33 cellular contexts compared by ENCODE assay signal in genomic region chr10:68275600-68276126, GRCh38. TPM values are rescaled to one million over a fixed set of nuclear protein-coding genes. Genes with fewer than 3 reads are reported as not detected.
"Had no signal": no experiment of that assay in that cellular context is flagged by ENCODE, and none has a peak within 500 bp of the region (broad histone marks: within the 10 kb centered on the region; RNA-seq: fewer than 3 reads in every experiment).

No MANE protein-coding gene starts in this region.

- H3K4me1 ChIP-seq: colonic mucosa, esophagus muscularis mucosa, esophagus squamous epithelium, foreskin keratinocyte, gastrocnemius medialis, gastroesophageal sphincter, heart right ventricle had no signal

- H3K27ac ChIP-seq: colonic mucosa, coronary artery, dorsolateral prefrontal cortex, epithelial cell of prostate, esophagus muscularis mucosa, esophagus squamous epithelium, foreskin keratinocyte, gastrocnemius medialis, gastroesophageal sphincter, heart left ventricle, heart right ventricle had no signal

- H3K36me3 ChIP-seq: colonic mucosa, esophagus muscularis mucosa, esophagus squamous epithelium, gastrocnemius medialis, gastroesophageal sphincter, heart left ventricle, heart right ventricle had no signal

- H3K27me3 ChIP-seq: colonic mucosa, dorsolateral prefrontal cortex, esophagus muscularis mucosa, esophagus squamous epithelium, gastrocnemius medialis, gastroesophageal sphincter, heart left ventricle, heart right ventricle had no signal

- DNase-seq: colonic mucosa; cortex of kidney; dermis blood vessel endothelial cell; dorsolateral prefrontal cortex; effector CD4-positive, alpha-beta T cell; effector CD8-positive, alpha-beta T cell; effector memory CD4-positive, alpha-beta T cell; effector memory CD8-positive, alpha-beta T cell; endodermal cell; erythroblast; esophagus squamous epithelium; foreskin fibroblast; foreskin keratinocyte; foreskin melanocyte; gastrocnemius medialis; glutamatergic neuron; head of caudate nucleus; heart left ventricle; heart right ventricle had no signal

- H3K4me3 ChIP-seq: colonic mucosa, coronary artery, dorsolateral prefrontal cortex, esophagus muscularis mucosa, esophagus squamous epithelium, gastrocnemius medialis, gastroesophageal sphincter, heart left ventricle, heart right ventricle had no signal

- H3K9me3 ChIP-seq: colonic mucosa, gastrocnemius medialis had no signal

- FAIRE-seq: colon, endometrium, endothelial cell of umbilical vein, frontal cortex had no signal

- ATAC-seq: effector memory CD8-positive, alpha-beta T cell; esophagus mucosa; foreskin keratinocyte; gastrocnemius medialis; gastroesophageal sphincter; heart left ventricle; heart right ventricle had no signal

RNA-seq across cellular contexts. Expression of gene ATOH7, which starts 43.8 kb away (rescaled TPM):
- total RNA-seq: dermis blood vessel endothelial cell, dermis microvascular lymphatic vessel endothelial cell, endothelial cell of umbilical vein, epithelial cell of proximal tubule, esophagus mucosa, esophagus muscularis mucosa, esophagus squamous epithelium, fibroblast of lung, fibroblast of villous mesenchyme, gastrocnemius medialis, glomerular endothelial cell, heart right ventricle had no signal
- polyA plus RNA-seq: endothelial cell of umbilical vein, fibroblast of lung, foreskin keratinocyte, heart left ventricle had no signal
